Comparison of ENCODE assay signal across 14 cellular contexts in the genomic region with DNA sequence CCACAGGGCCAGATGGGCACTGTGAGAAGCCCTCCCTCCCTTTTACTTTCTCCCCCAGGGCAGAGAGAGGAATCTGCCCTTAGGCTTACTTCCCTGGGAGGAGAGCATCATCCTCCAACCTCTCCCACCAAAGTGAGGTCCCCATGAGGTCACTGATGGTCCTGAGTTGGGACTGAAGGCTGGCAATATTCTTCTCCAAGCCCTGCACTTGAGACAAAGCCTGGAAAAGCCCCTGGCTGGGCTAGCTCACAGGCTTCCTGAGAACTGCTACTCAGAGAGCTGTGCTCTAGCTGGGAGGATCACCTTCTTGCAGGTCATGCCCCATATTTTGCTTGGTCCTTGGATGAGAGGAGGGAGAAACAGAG.
A peak's percentile ranks its signal among the peaks of the same experiment; 100 is the strongest.
DNase-seq lines count a peak whose midpoint lies in the region; ATAC-seq and TF ChIP-seq lines count a peak whose summit lies in the region.
"Had no signal": no experiment of that assay in that cellular context is flagged by ENCODE, and none has a peak within 500 bp of the region (broad histone marks: within the 10 kb centered on the region; RNA-seq: fewer than 3 reads in every experiment).

No MANE protein-coding gene starts in this region.

- H3K4me1 ChIP-seq in cardiac muscle cell (ENCODE audit: low read depth) (peaks cover 36% of the 10 kb centered on the region), muscle layer of duodenum (ENCODE audit: control insufficient read depth in 1 of 2, insufficient read depth in 2 of 2, low read length in 2 of 2) (peaks cover 6 to 11% of the 10 kb centered on the region in 2 donors), uterus (peaks cover 4 to 21% of the 10 kb centered on the region in 2 donors)
- H3K4me1 ChIP-seq: A549 had no signal

- DNase-seq in cardiac muscle cell (ENCODE audit: low read depth in 1 of 2, low spot score in 1 of 2) (no peak), left ventricle myocardium superior (no peak), dorsolateral prefrontal cortex (no peak), uterus (no peak), NCI-H1417 (lab: John Stamatoyannopoulos, UW) (no peak), SHP77 treated with DMSO at 0.1 percent for 48 hours (lab: John Stamatoyannopoulos, UW) (no peak)
- DNase-seq: activated gamma-delta T cell treated with Interleukin-2 at 50 U/mL for 16 hours; effector memory CD8-positive, alpha-beta T cell; foreskin melanocyte; immature natural killer cell; NCI-H1105 had no signal

- no peak for TF ChIP-seq CTCF in cardiac muscle cell (IDR thresholded peaks at IDR 0.05; ENCODE audit: low read depth, low read length)
- no peak for TF ChIP-seq CTCF in dorsolateral prefrontal cortex (IDR thresholded peaks at IDR 0.05 in 54 of 56, conservative IDR thresholded peaks at IDR 0.05 in 2 of 56; ENCODE audit: low read depth in 1 of 56, partially characterized antibody in 56 of 56)
- TF ChIP-seq CTCF in uterus (IDR thresholded peaks at IDR 0.05): no peak

- no peak for ATAC-seq in left ventricle myocardium superior
- ATAC-seq in HG02981 (IDR thresholded peaks at IDR 0.05; ENCODE audit: unreplicated experiment): no peak
- ATAC-seq: effector memory CD8-positive, alpha-beta T cell had no signal

- peak overlapping the region; percentile 97 for H3K27ac ChIP-seq in cardiac muscle cell
- peak overlapping the region in 45 of 59 donors; percentile 18 to 92 (median 83) for H3K27ac ChIP-seq in dorsolateral prefrontal cortex
- peak overlapping the region; percentile 56 for H3K27ac ChIP-seq in muscle layer of duodenum (ENCODE audit: low read length)
- peak overlapping the region; percentile 90 to 96 for H3K27ac ChIP-seq in uterus

- H3K27me3 ChIP-seq in cardiac muscle cell: no peaks in the 10 kb centered on the region
- no peaks in the 10 kb centered on the region for H3K27me3 ChIP-seq in dorsolateral prefrontal cortex
- H3K27me3 ChIP-seq in muscle layer of duodenum (ENCODE audit: low read depth, low read length): no peaks in the 10 kb centered on the region
- no peaks in the 10 kb centered on the region for H3K27me3 ChIP-seq in uterus

- H3K9me3 ChIP-seq in cardiac muscle cell (ENCODE audit: low read depth) (no peaks in the 10 kb centered on the region), muscle layer of duodenum (ENCODE audit: control insufficient read depth in 1 of 2, low read length in 2 of 2) (no peaks in the 10 kb centered on the region), uterus (no peaks in the 10 kb centered on the region)

- intact Hi-C loops in left ventricle myocardium superior (cut with micrococcal nuclease) (no loop called here), dorsolateral prefrontal cortex (cut with DNase I) (no loop called here), uterus (cut with DNase I; ENCODE audit: low total_unique reads) (no loop called here)

- H3K4me3 ChIP-seq in cardiac muscle cell: no peak overlapping the region
- no peak overlapping the region for H3K4me3 ChIP-seq in dorsolateral prefrontal cortex
- H3K4me3 ChIP-seq in muscle layer of duodenum (ENCODE audit: low read depth in 1 of 2, low read length in 2 of 2): no peak overlapping the region
- H3K4me3 ChIP-seq in uterus: no peak overlapping the region
- H3K4me3 ChIP-seq: A549 had no signal

- H3K36me3 ChIP-seq in cardiac muscle cell (no peaks in the 10 kb centered on the region), muscle layer of duodenum (ENCODE audit: control insufficient read depth in 1 of 2, insufficient read depth in 2 of 2, low read length in 2 of 2) (no peaks in the 10 kb centered on the region), uterus (no peaks in the 10 kb centered on the region)

- TF ChIP-seq POLR2A in uterus (IDR thresholded peaks at IDR 0.05): no peak
